ENCODE assay signal across 25 cellular contexts in genomic region chr18:54856105-54856504, GRCh38. TPM values are rescaled to one million over a fixed set of nuclear protein-coding genes. Genes with fewer than 3 reads are reported as not detected.
"Had no signal": no experiment of that assay in that cellular context is flagged by ENCODE, and none has a peak within 500 bp of the region (broad histone marks: within the 10 kb centered on the region; RNA-seq: fewer than 3 reads in every experiment).

No MANE protein-coding gene starts in this region.

- H3K4me2 ChIP-seq: KMS-11 had no signal

- H3K9me3 ChIP-seq: adrenal gland, body of pancreas, breast epithelium, SJCRH30 had no signal

- H3K4me3 ChIP-seq: adrenal gland, body of pancreas, breast epithelium, SJCRH30, SK-N-MC had no signal

- H3K36me3 ChIP-seq: adrenal gland, breast epithelium, SJCRH30 had no signal

- H3K9ac ChIP-seq: KMS-11 had no signal

- H3K27me3 ChIP-seq: adrenal gland, body of pancreas, breast epithelium, SJCRH30 had no signal

- H3K9me3 Mint-ChIP-seq: activated CD4-positive, alpha-beta T cell treated with anti-CD3 and anti-CD28 coated beads, Interleukin-2, amount 10 ng/mL, durations not matched to agents 24 days and 14 days; activated CD8-positive, alpha-beta T cell treated with anti-CD3 and anti-CD28 coated beads for 36 hours; activated naive CD4-positive, alpha-beta T cell treated with anti-CD3 and anti-CD28 coated beads for 36 hours; activated naive CD4-positive, alpha-beta T cell treated with anti-CD3 and anti-CD28 coated beads, Interleukin-2, amount 50 U/mL, for 72 hours; activated T-helper 1 cell treated with anti-CD3 and anti-CD28 coated beads, Interleukin-12 subunit alpha, Interleukin-12 subunit beta, Interleukin-2, Interleukin-4 antibody, amounts not matched to agents 30 ng/mL and 10 ng/mL and 1 ng/mL, durations not matched to agents 14 hours and 24 hours and 36 hours had no signal

- H3K36me3 Mint-ChIP-seq: activated naive CD4-positive, alpha-beta T cell treated with anti-CD3 and anti-CD28 coated beads, Interleukin-2, amount 50 U/mL, for 72 hours had no signal

- H3K4me3 Mint-ChIP-seq: activated CD4-positive, alpha-beta T cell treated with anti-CD3 and anti-CD28 coated beads, Interleukin-2, amount 10 ng/mL, durations not matched to agents 24 days and 14 days; activated CD8-positive, alpha-beta T cell treated with anti-CD3 and anti-CD28 coated beads for 36 hours; activated naive CD4-positive, alpha-beta T cell treated with anti-CD3 and anti-CD28 coated beads for 36 hours; activated T-helper 1 cell treated with anti-CD3 and anti-CD28 coated beads, Interleukin-12 subunit alpha, Interleukin-12 subunit beta, Interleukin-2, Interleukin-4 antibody, amounts not matched to agents 30 ng/mL and 10 ng/mL and 1 ng/mL, durations not matched to agents 14 hours and 24 hours and 36 hours had no signal

- ATAC-seq: activated CD8-positive, alpha-beta T cell treated with anti-CD3 and anti-CD28 coated beads for 36 hours; activated naive CD4-positive, alpha-beta T cell treated with anti-CD3 and anti-CD28 coated beads, Interleukin-2, amount 50 U/mL, for 72 hours; body of pancreas; Panc1 had no signal

- H3K27ac Mint-ChIP-seq: activated CD4-positive, alpha-beta T cell treated with anti-CD3 and anti-CD28 coated beads, Interleukin-2, amount 10 ng/mL, durations not matched to agents 24 days and 14 days; activated CD8-positive, alpha-beta T cell treated with anti-CD3 and anti-CD28 coated beads for 36 hours; activated naive CD4-positive, alpha-beta T cell treated with anti-CD3 and anti-CD28 coated beads for 36 hours; activated naive CD4-positive, alpha-beta T cell treated with anti-CD3 and anti-CD28 coated beads, Interleukin-2, amount 50 U/mL, for 72 hours; activated T-helper 1 cell treated with anti-CD3 and anti-CD28 coated beads, Interleukin-12 subunit alpha, Interleukin-12 subunit beta, Interleukin-2, Interleukin-4 antibody, amounts not matched to agents 30 ng/mL and 10 ng/mL and 1 ng/mL, durations not matched to agents 14 hours and 24 hours and 36 hours had no signal

- DNase-seq: activated CD4-positive, alpha-beta T cell treated with anti-CD3 and anti-CD28 coated beads, Interleukin-2, amount 10 ng/mL, durations not matched to agents 24 days and 14 days; activated CD4-positive, alpha-beta T cell treated with anti-CD3 and anti-CD28 coated beads, Interleukin-2, amount 50 U/mL, for 4 hours; activated CD8-positive, alpha-beta T cell treated with anti-CD3 and anti-CD28 coated beads for 36 hours; activated gamma-delta T cell treated with Interleukin-2 at 50 U/mL for 16 hours; activated naive CD4-positive, alpha-beta T cell treated with anti-CD3 and anti-CD28 coated beads for 36 hours; activated T-cell treated with anti-CD3 and anti-CD28 coated beads, Interleukin-2, amount 50 U/mL, for 1 hour; adrenal gland; body of pancreas; cerebellar nuclear complex; NCI-H1048; NCI-H1105 treated with DMSO at 0.1 percent for 48 hours; NCI-H1436; NCI-H1694; NCI-H1930; NCI-H345; NCI-H524 treated with DMSO at 0.1 percent for 48 hours; SHP77; SJCRH30; T1000 had no signal

- H3K4me1 ChIP-seq: adrenal gland, breast epithelium, SJCRH30 had no signal

- H3K27ac ChIP-seq: adrenal gland, body of pancreas, breast epithelium, KMS-11, SJCRH30, SK-N-MC had no signal

RNA-seq across cellular contexts. Expression of gene RAB27B, which starts 27.8 kb away (rescaled TPM):
- total RNA-seq: activated CD8-positive, alpha-beta T cell treated with anti-CD3 and anti-CD28 coated beads for 36 hours; SJCRH30 had no signal
